In the genomic region with DNA sequence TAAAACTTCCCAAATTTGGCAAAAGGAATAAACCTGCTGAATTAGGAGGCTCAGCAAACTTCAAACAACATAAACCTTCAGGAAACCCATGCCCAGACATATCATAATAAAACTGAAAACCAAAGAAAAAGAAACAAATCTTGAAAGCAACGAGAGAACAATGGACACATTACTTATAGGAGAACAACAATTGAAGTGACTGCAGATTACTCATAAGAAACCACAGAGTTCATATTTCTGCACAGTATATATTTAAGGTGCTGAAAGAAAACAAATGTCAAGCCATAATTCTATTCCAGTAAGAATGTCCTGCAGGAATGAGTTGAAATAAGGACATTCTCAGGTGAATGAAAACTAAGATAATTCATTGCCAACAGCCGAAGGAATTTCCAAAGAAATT, we compare ENCODE assay signal across 27 cellular contexts.
"Had no signal": no experiment of that assay in that cellular context is flagged by ENCODE, and none has a peak within 500 bp of the region (broad histone marks: within the 10 kb centered on the region; RNA-seq: fewer than 3 reads in every experiment).

No MANE protein-coding gene starts in this region.

- ATAC-seq: left colon; left lung; lower lobe of right lung; natural killer cell; right lobe of liver; stimulated activated naive B cell treated with anti-CD40 and anti-IgM and Interleukin-4, amounts not matched to agents 10 μg/mL and 1 μg/mL and 100 μg/mL, for 72 hours; stimulated activated naive CD8-positive, alpha-beta T cell treated with anti-CD3 and anti-CD28 coated beads, Interleukin-15, Interleukin-2, amounts not matched to agents 100 U/mL and 50 U/mL, for 24 hours had no signal

- H3K4me3 ChIP-seq: left lung, lower lobe of right lung, ovary, right atrium auricular region, right lobe of liver, smooth muscle cell, stomach, testis, thyroid gland, transverse colon, upper lobe of left lung, vagina had no signal

- H3K4me1 Mint-ChIP-seq: immature natural killer cell; naive B cell; natural killer cell; stimulated activated naive B cell treated with anti-CD40 and anti-IgM and Interleukin-4, amounts not matched to agents 10 μg/mL and 1 μg/mL and 100 μg/mL, for 72 hours had no signal

- H3K27ac ChIP-seq: left lung, lower lobe of right lung, ovary, right atrium auricular region, right lobe of liver, stomach, testis, thyroid gland, transverse colon, upper lobe of left lung, vagina had no signal

- H3K4me2 ChIP-seq: smooth muscle cell had no signal

- H3K27me3 ChIP-seq: ovary, right atrium auricular region, right lobe of liver, testis, thyroid gland, transverse colon, upper lobe of left lung, vagina had no signal

- H3K27ac Mint-ChIP-seq: immature natural killer cell; mesothelial cell of epicardium; naive B cell; natural killer cell; nephron progenitor cell; progenitor cell of endocrine pancreas; stimulated activated naive B cell treated with anti-CD40 and anti-IgM and Interleukin-4, amounts not matched to agents 10 μg/mL and 1 μg/mL and 100 μg/mL, for 72 hours had no signal

- FAIRE-seq: islet of Langerhans, kidney had no signal

- H3K4me1 ChIP-seq: left lung, lower lobe of right lung, right atrium auricular region, right lobe of liver, stomach, thyroid gland, transverse colon, upper lobe of left lung, vagina had no signal

- H3K36me3 ChIP-seq: left lung, lower lobe of right lung, ovary, right atrium auricular region, right lobe of liver, stomach, thyroid gland, transverse colon, upper lobe of left lung, vagina had no signal

- H3K4me3 Mint-ChIP-seq: immature natural killer cell; mesothelial cell of epicardium; naive B cell; natural killer cell; nephron progenitor cell; stimulated activated naive B cell treated with anti-CD40 and anti-IgM and Interleukin-4, amounts not matched to agents 10 μg/mL and 1 μg/mL and 100 μg/mL, for 72 hours had no signal

- DNase-seq: hippocampal formation; immature natural killer cell; kidney; left colon; left lung; lower lobe of right lung; mesendoderm; naive B cell; natural killer cell; nephron progenitor cell; ovary; right lobe of liver; stimulated activated CD4-positive, alpha-beta T cell treated with anti-CD3 and anti-CD28 coated beads, Interleukin-2, amount 100 ng/mL, for 24 hours; stimulated activated CD4-positive, alpha-beta T cell treated with anti-CD3 and anti-CD28 coated beads, Interleukin-4, amount 100 ng/mL, for 1 hour; stimulated activated naive B cell treated with anti-CD40 and anti-IgM and Interleukin-4, amounts not matched to agents 10 μg/mL and 1 μg/mL and 100 μg/mL, for 72 hours; stimulated activated naive CD8-positive, alpha-beta T cell treated with anti-CD3 and anti-CD28 coated beads, Interleukin-15, Interleukin-2, amounts not matched to agents 100 U/mL and 50 U/mL, for 24 hours; stomach; testis; thyroid gland; transverse colon; upper lobe of left lung had no signal

- H3K36me3 Mint-ChIP-seq: immature natural killer cell, natural killer cell had no signal

- H3K9me3 ChIP-seq: lower lobe of right lung, right lobe of liver, testis, thyroid gland, transverse colon, vagina had no signal

- H3K9me3 Mint-ChIP-seq: immature natural killer cell, natural killer cell had no signal
